In the genomic region with DNA sequence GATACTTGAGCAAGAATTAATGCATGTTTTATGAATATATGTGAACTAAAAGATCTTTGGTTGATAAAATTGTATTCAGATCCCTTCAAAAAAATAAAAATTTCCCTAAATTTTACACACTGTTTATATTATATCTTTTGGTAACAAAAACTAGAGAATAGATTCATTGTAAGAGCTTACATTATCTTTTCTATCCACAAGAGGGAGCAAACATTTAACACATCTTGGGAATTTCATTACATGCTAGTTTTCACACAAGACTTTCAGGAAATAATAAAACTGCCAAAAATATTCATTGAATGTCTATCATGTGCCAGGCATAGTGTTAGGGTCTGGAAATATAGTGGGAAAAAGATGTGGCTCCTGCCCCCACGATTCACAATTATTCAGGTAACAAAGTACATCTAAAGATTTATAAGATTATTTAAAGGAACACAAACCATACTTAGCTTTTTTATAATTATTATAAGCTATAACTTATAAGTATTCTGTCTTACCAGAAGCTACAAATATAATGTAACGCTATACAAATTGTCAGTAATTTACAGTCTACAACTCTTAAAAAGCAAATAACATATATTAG, we compare ENCODE assay signal across 8 cellular contexts. TPM values are rescaled to one million over a fixed set of nuclear protein-coding genes. Genes with fewer than 3 reads are reported as not detected.
DNase-seq lines count a peak whose midpoint lies in the region; ATAC-seq, FAIRE-seq and TF ChIP-seq lines count a peak whose summit lies in the region.

No MANE protein-coding gene starts in this region.

- TF ChIP-seq POLR2A in GM12878 (IDR thresholded peaks at IDR 0.05; ENCODE audit: low read depth, low read length): no peak
- no peak for TF ChIP-seq POLR2A in HepG2 (IDR thresholded peaks at IDR 0.05; ENCODE audit: insufficient read depth in 1 of 2, low read depth in 2 of 2, low read length in 2 of 2)

- peak; percentile 52 for TF ChIP-seq RAD21 in GM12878 (IDR thresholded peaks at IDR 0.05; ENCODE audit: insufficient read depth, low read depth, low read length)
- TF ChIP-seq RAD21 in HepG2 (CRISPR knock-in tag; IDR thresholded peaks at IDR 0.05): no peak

- H3K79me2 ChIP-seq in GM12878 (ENCODE audit: control insufficient read depth, insufficient read depth, low read length): peaks cover 17% of the 10 kb centered on the region
- H3K79me2 ChIP-seq in HepG2 (ENCODE audit: insufficient read depth, low read length): peaks cover 35% of the 10 kb centered on the region

- H4K20me1 ChIP-seq in GM12878 (ENCODE audit: control insufficient read depth, insufficient read depth) (no peaks in the 10 kb centered on the region), HepG2 (ENCODE audit: insufficient read depth, low read length) (no peaks in the 10 kb centered on the region)

- TF ChIP-seq EP300 in GM12878 (IDR thresholded peaks at IDR 0.05; ENCODE audit: borderline replicate concordance in 1 of 2, control insufficient read depth in 1 of 2, low read depth in 2 of 2, low read length in 2 of 2) (no peak), HepG2 (IDR thresholded peaks at IDR 0.05; ENCODE audit: low read depth in 2 of 2, low read length in 2 of 2) (no peak), HepG2 (CRISPR knock-in tag; IDR thresholded peaks at IDR 0.05; ENCODE audit: borderline replicate concordance) (no peak)

- peaks cover 11% of the 10 kb centered on the region for H3K36me3 Mint-ChIP-seq in activated CD4-positive, alpha-beta T cell treated with anti-CD3 and anti-CD28 coated beads for 36 hours (ENCODE audit: low read depth)

- H3K27me3 ChIP-seq in GM12878 (replicated peaks in 1 of 2; ENCODE audit: control insufficient read depth in 2 of 2, insufficient read depth in 2 of 2, low read length in 1 of 2) (no peaks in the 10 kb centered on the region), HepG2 (ENCODE audit: control insufficient read depth in 1 of 2, insufficient read depth in 2 of 2, low read length in 2 of 2) (no peaks in the 10 kb centered on the region)

- CTCF ChIA-PET in GM10248 (lab: Yijun Ruan, JAX): interaction anchor here (0.8 to 3.2 kb wide), 27 partner anchors 9 to 279 kb away, joined by 3 to 28 read pairs (median 5); partner anchors contain the start of genes CDKN2C and FAF1
- CTCF ChIA-PET in GM12878 (lab: Yijun Ruan, JAX): interaction anchor here (0.6 to 3.0 kb wide), 36 partner anchors 9 to 605 kb away, joined by 3 to 87 read pairs (median 4); partner anchors contain the start of gene CDKN2C
- CTCF ChIA-PET in HepG2 (lab: Yijun Ruan, JAX; ENCODE audit: low intra/inter-chr PET ratio, low total read pairs): interaction anchor here (0.8 to 2.7 kb wide), 7 partner anchors 39 to 260 kb away, joined by 3 to 21 read pairs (median 4); no protein-coding TSS in a partner anchor
- CTCF ChIA-PET in activated CD4-positive, alpha-beta T cell treated with anti-CD3 and anti-CD28 coated beads for 36 hours (lab: Charles Lee): interaction anchor here (0.7 to 3.1 kb wide), 24 partner anchors 9 to 323 kb away, joined by 3 to 23 read pairs (median 4); partner anchors contain the start of gene FAF1

- H3K27ac Mint-ChIP-seq in activated CD4-positive, alpha-beta T cell treated with anti-CD3 and anti-CD28 coated beads for 36 hours: no peak overlapping the region

- H3K36me3 ChIP-seq in GM12878 (ENCODE audit: control insufficient read depth in 2 of 2, insufficient read depth in 2 of 2, low read length in 1 of 2) (no peaks in the 10 kb centered on the region; a peak in 1 of 4 replicates), HepG2 (replicated peaks in 1 of 2; ENCODE audit: control insufficient read depth in 1 of 2, insufficient read depth in 2 of 2, low read length in 2 of 2) (no peaks in the 10 kb centered on the region; a peak in 1 of 5 replicates)

- ATAC-seq in GM12878 (no peak; the same call in 2 of the 3 replicates), HepG2 (no peak), HG03025 (IDR thresholded peaks at IDR 0.05; ENCODE audit: low FRiP score, unreplicated experiment) (no peak)
- no peak for ATAC-seq in activated CD4-positive, alpha-beta T cell treated with anti-CD3 and anti-CD28 coated beads for 36 hours

- RAD21 ChIA-PET in GM12878 (lab: Charles Lee; ENCODE audit: unreplicated experiment): interaction anchor here (0.9 to 2.4 kb wide), 5 partner anchors 56 to 262 kb away, joined by 3 to 33 read pairs (median 6); no protein-coding TSS in a partner anchor

- TF ChIP-seq CTCF in GM10248 (IDR thresholded peaks at IDR 0.05; ENCODE audit: control extremely low read depth, extremely low read depth, low read depth, missing control alignments) (peak; percentile 36), GM12878 (IDR thresholded peaks at IDR 0.05 in 2 of 3, conservative IDR thresholded peaks at IDR 0.05 in 1 of 3; ENCODE audit: control insufficient read depth in 2 of 3, extremely low read depth in 1 of 3, insufficient read depth in 1 of 3, low read depth in 3 of 3, low read length in 3 of 3) (peak; percentile 29 to 53 (median 45); a peak in 4 of 6 replicates), HepG2 (CRISPR knock-in tag; IDR thresholded peaks at IDR 0.05) (peak; percentile 38)

- no peak overlapping the region for H3K27ac ChIP-seq in GM12878 (ENCODE audit: control insufficient read depth, insufficient read depth)
- no peak overlapping the region for H3K27ac ChIP-seq in HepG2 (ENCODE audit: extremely low read length, insufficient read depth, low read length)

- no peak overlapping the region for H3K4me3 Mint-ChIP-seq in activated CD4-positive, alpha-beta T cell treated with anti-CD3 and anti-CD28 coated beads for 36 hours

- H2AFZ ChIP-seq in GM12878 (ENCODE audit: control insufficient read depth, low read depth, low read length) (no peak overlapping the region), HepG2 (ENCODE audit: low read length) (no peak overlapping the region)

- BruUV-seq in GM12878 (replicated peaks; lab: Mats Ljungman, UMichigan): no TSS peak
- no TSS peak for BruUV-seq in HepG2 (replicated peaks; lab: Mats Ljungman, UMichigan)

- FAIRE-seq in GM12878 (lab: Jason Lieb, UNC): no peak
- FAIRE-seq in HepG2 (lab: Jason Lieb, UNC): peak; percentile 72

- no peaks in the 10 kb centered on the region for H3K9me3 Mint-ChIP-seq in activated CD4-positive, alpha-beta T cell treated with anti-CD3 and anti-CD28 coated beads for 36 hours (ENCODE audit: low read depth)

- no peak for DNase-seq in GM10248 (ENCODE audit: extremely low spot score)
- peak; percentile 23 for DNase-seq in NCI-H1105 (lab: John Stamatoyannopoulos, UW)
- DNase-seq in GM12878 (ENCODE audit: low read depth, low spot score): no peak
- peak; percentile 47 for DNase-seq in HepG2 (ENCODE audit: low spot score)
- no peak for DNase-seq in activated CD4-positive, alpha-beta T cell treated with anti-CD3 and anti-CD28 coated beads for 36 hours
- no peak for DNase-seq in activated CD4-positive, CD25-positive, alpha-beta regulatory T cell (lab: John Stamatoyannopoulos, UW)
- no peak for DNase-seq in NCI-H226

- no peak overlapping the region for H3K9ac ChIP-seq in GM12878 (ENCODE audit: control insufficient read depth, insufficient read depth, low read length)
- H3K9ac ChIP-seq in HepG2 (ENCODE audit: insufficient read depth, low read depth, low read length): no peak overlapping the region

- no peaks in the 10 kb centered on the region; the same call in 1 of the 3 replicates for H3K9me3 ChIP-seq in GM12878 (replicated peaks; ENCODE audit: control insufficient read depth, insufficient read depth, low read length)
- no peaks in the 10 kb centered on the region for H3K9me3 ChIP-seq in HepG2 (ENCODE audit: low read length)

- WGBS in GM12878 (ENCODE audit: insufficient coverage, insufficient replicate concordance, low lambda C conversion rate, missing lambda C conversion rate): 32% methylated on average over 2 of the region's 2 CpGs
- WGBS in HepG2 (ENCODE audit: low lambda C conversion rate): 63% methylated on average over 2 of the region's 2 CpGs

- intact Hi-C loops in GM12878 (cut with micrococcal nuclease; ENCODE audit: unreplicated experiment): loop anchor here (5.0 kb wide), 1 partner anchor 258 kb away; no protein-coding TSS in a partner anchor
- intact Hi-C loops in HepG2 (cut with micrococcal nuclease; ENCODE audit: unreplicated experiment): loop anchor here (1.0 to 5.0 kb wide), 5 partner anchors 39 to 260 kb away; no protein-coding TSS in a partner anchor
- intact Hi-C loops in activated CD4-positive, alpha-beta T cell treated with anti-CD3 and anti-CD28 coated beads for 36 hours (cut with DNase I, micrococcal nuclease): loop anchor here (1.0 to 10.0 kb wide), 4 partner anchors 41 to 260 kb away; partner anchors contain the start of gene CDKN2C (in 1 of the 2)

- H3K27me3 Mint-ChIP-seq in activated CD4-positive, alpha-beta T cell treated with anti-CD3 and anti-CD28 coated beads for 36 hours: no peaks in the 10 kb centered on the region

- POLR2A ChIA-PET in GM10248 (lab: Yijun Ruan, JAX) (interaction anchor here (1.0 kb wide), 1 partner anchor 31 kb away, joined by 5 read pairs; no protein-coding TSS in a partner anchor), GM12878 (lab: Charles Lee) (interaction anchor here (0.5 kb wide), 1 partner anchor 526 kb away, joined by 3 read pairs; no protein-coding TSS in a partner anchor), HepG2 (lab: Yijun Ruan, JAX) (interaction anchor here (1.0 kb wide), 1 partner anchor 48 kb away, joined by 3 read pairs; no protein-coding TSS in a partner anchor)
- POLR2A ChIA-PET in activated CD4-positive, alpha-beta T cell treated with anti-CD3 and anti-CD28 coated beads for 36 hours (lab: Charles Lee): no interaction called here

- in situ Hi-C loops in GM12878 (cut with MboI): no loop called here
- in situ Hi-C loops in HepG2 (cut with HindIII; ENCODE audit: extremely low pct_ligation_motif_present, low pct_unique_long_range_greater_than_20kb): no loop called here

- H3K4me1 Mint-ChIP-seq in activated CD4-positive, alpha-beta T cell treated with anti-CD3 and anti-CD28 coated beads for 36 hours: peaks cover 37% of the 10 kb centered on the region

- H3K4me3 ChIP-seq in GM12878: no peak overlapping the region
- no peak overlapping the region for H3K4me3 ChIP-seq in HepG2 (replicated peaks in 1 of 3; ENCODE audit: insufficient read depth in 1 of 3, low read depth in 2 of 3, low read length in 3 of 3)

- H3K4me1 ChIP-seq in GM12878 (ENCODE audit: control insufficient read depth, insufficient read depth, low read length): peaks cover 3% of the 10 kb centered on the region
- peaks cover 18% of the 10 kb centered on the region for H3K4me1 ChIP-seq in HepG2 (ENCODE audit: insufficient read depth, low read length)

- SMC1A ChIA-PET in GM12878 (lab: Charles Lee; ENCODE audit: uncharacterized antibody, unreplicated experiment): interaction anchor here (0.6 to 2.9 kb wide), 18 partner anchors 8 to 500 kb away, joined by 3 to 44 read pairs (median 4); partner anchors contain the start of genes CDKN2C and FAF1

- no peak overlapping the region for H3K4me2 ChIP-seq in GM12878 (ENCODE audit: control insufficient read depth, insufficient read depth)
- H3K4me2 ChIP-seq in HepG2 (ENCODE audit: low read depth, low read length): no peak overlapping the region

RNA-seq across cellular contexts. Expression of gene FAF1, which starts 30.6 kb away (rescaled TPM):
- 115 and 130 TPM in 2 replicates for total RNA-seq in GM12878 (2013; cell fraction: nucleolus; rRNA removed)
- total RNA-seq in GM12878 (2014; rRNA removed) (22.8 and 34.3 TPM in 2 replicates), GM12878 (2014; rRNA removed; fragmentation: Illumina TruSeq; extraction: Trizol) (44.7 and 45.5 TPM in 2 replicates), GM12878 (2021) (53.4 and 54.5 TPM in 2 replicates), HepG2 (2016; rRNA removed; fragmentation: Illumina TruSeq; extraction: Trizol) (63.3 and 82.8 TPM in 2 replicates)
- 29.9 TPM for polyA plus RNA-seq in GM12878 (2011; ENCODE audit: low read depth)
- polyA plus RNA-seq in GM12878 (2011; rRNA removed) (33.0 and 37.9 TPM in 2 replicates), GM12878 (2014; fragmentation: Illumina TruSeq; extraction: Trizol) (53.6 and 63.4 TPM in 2 replicates), GM12878 (2014; fragmentation: Nextera tagmentation; extraction: Ambion mirVana) (10 to 100 TPM; 14.0 to 24.6 TPM), GM12878 (2014; rRNA removed) (16.0 and 18.6 TPM in 2 replicates), GM12878 (2016; fragmentation: Nextera tagmentation; extraction: Ambion mirVana) (10 to 100 TPM in 1 of 2 experiments, 1 to 10 TPM in 1; 8.6 to 11.5 TPM), HepG2 (2011; rRNA removed) (15.6 and 19.4 TPM in 2 replicates)
- polyA plus RNA-seq in GM12878 (2011; cell fraction: cytosol; rRNA removed): 14.3 and 20.9 TPM in 2 replicates
- 14.8 and 17.6 TPM in 2 replicates for polyA plus RNA-seq in GM12878 (2011; cell fraction: nucleus; rRNA removed)
- 48.1 and 55.4 TPM in 2 replicates for polyA plus RNA-seq in GM12878 (2012)
- polyA minus RNA-seq in GM12878 (2011; rRNA and poly(A)+ RNA removed): 46.6 and 70.7 TPM in 2 replicates
- 12.2 and 30.4 TPM in 2 replicates for polyA minus RNA-seq in GM12878 (2011; cell fraction: cytosol; rRNA and poly(A)+ RNA removed)
- 22.7 and 28.1 TPM in 2 replicates for polyA minus RNA-seq in GM12878 (2011; cell fraction: nucleus; rRNA and poly(A)+ RNA removed)
- 40.5 and 48.6 TPM in 2 replicates for total RNA-seq in HepG2 (2016; cell fraction: cytosol; rRNA removed; fragmentation: Illumina TruSeq; extraction: Trizol; ENCODE audit: low read depth)
- total RNA-seq in HepG2 (2016; cell fraction: insoluble cytoplasmic fraction; rRNA removed; fragmentation: Illumina TruSeq; extraction: Trizol): 63.0 and 76.3 TPM in 2 replicates
- 58.2 and 67.7 TPM in 2 replicates for total RNA-seq in HepG2 (2016; cell fraction: membrane; rRNA removed; fragmentation: Illumina TruSeq; extraction: Trizol)
- total RNA-seq in HepG2 (2016; cell fraction: nucleus; rRNA removed; fragmentation: Illumina TruSeq; extraction: Trizol): 57.2 and 61.7 TPM in 2 replicates
- polyA plus RNA-seq in HepG2 (2011; cell fraction: cytosol; rRNA removed): 8.4 and 15.7 TPM in 2 replicates
- 5.8 and 7.7 TPM in 2 replicates for polyA plus RNA-seq in HepG2 (2011; cell fraction: nucleus; rRNA removed)
- 38.8 and 46.7 TPM in 2 replicates for polyA plus RNA-seq in HepG2 (2012)
- 21.2 and 29.2 TPM in 2 replicates for polyA plus RNA-seq in HepG2 (2016; cell fraction: cytosol; fragmentation: Illumina TruSeq; extraction: Trizol; ENCODE audit: low read depth)
- polyA plus RNA-seq in HepG2 (2016; cell fraction: insoluble cytoplasmic fraction; fragmentation: Illumina TruSeq; extraction: Trizol; ENCODE audit: low read depth): 72.2 and 73.8 TPM in 2 replicates
- polyA plus RNA-seq in HepG2 (2016; cell fraction: membrane; fragmentation: Illumina TruSeq; extraction: Trizol; ENCODE audit: low read depth): 36.3 and 46.3 TPM in 2 replicates
- polyA plus RNA-seq in HepG2 (2016; cell fraction: nucleus; fragmentation: Illumina TruSeq; extraction: Trizol; ENCODE audit: insufficient read depth, low read depth): 32.7 and 33.6 TPM in 2 replicates
- polyA minus RNA-seq in HepG2 (2011; rRNA and poly(A)+ RNA removed; ENCODE audit: low replicate concordance): 14.1 and 57.5 TPM in 2 replicates
- polyA minus RNA-seq in HepG2 (2011; cell fraction: cytosol; rRNA and poly(A)+ RNA removed): 29.2 and 31.0 TPM in 2 replicates
- polyA minus RNA-seq in HepG2 (2011; cell fraction: nucleus; rRNA and poly(A)+ RNA removed): 53.7 and 80.9 TPM in 2 replicates
- 10 to 100 TPM; 64.5 to 73.1 TPM for total RNA-seq in activated CD4-positive, alpha-beta T cell treated with anti-CD3 and anti-CD28 coated beads for 36 hours

RNA-seq across cellular contexts. Expression of gene CDKN2C, which starts 40.6 kb away (rescaled TPM):
- total RNA-seq in GM12878 (2013; cell fraction: nucleolus; rRNA removed): 0.23 and 0.88 TPM in 2 replicates
- total RNA-seq in GM12878 (2014; rRNA removed): 8.2 and 8.8 TPM in 2 replicates
- 5.6 and 6.8 TPM in 2 replicates for total RNA-seq in GM12878 (2014; rRNA removed; fragmentation: Illumina TruSeq; extraction: Trizol)
- 7.2 and 8.5 TPM in 2 replicates for total RNA-seq in GM12878 (2021)
- polyA plus RNA-seq in GM12878 (2011; ENCODE audit: low read depth): 14.5 TPM
- polyA plus RNA-seq in GM12878 (2011; rRNA removed): 11.7 and 12.5 TPM in 2 replicates
- polyA plus RNA-seq in GM12878 (2011; cell fraction: cytosol; rRNA removed): 10.6 and 12.5 TPM in 2 replicates
- 6.3 and 8.3 TPM in 2 replicates for polyA plus RNA-seq in GM12878 (2011; cell fraction: nucleus; rRNA removed)
- polyA plus RNA-seq in GM12878 (2012): 23.3 and 24.0 TPM in 2 replicates
- polyA plus RNA-seq in GM12878 (2014; fragmentation: Illumina TruSeq; extraction: Trizol): 3.3 and 6.4 TPM in 2 replicates
- polyA plus RNA-seq in GM12878 (2014; fragmentation: Nextera tagmentation; extraction: Ambion mirVana): 1 to 10 TPM; 3.3 to 3.6 TPM
- polyA plus RNA-seq in GM12878 (2014; rRNA removed): 8.2 and 8.6 TPM in 2 replicates
- 1 to 10 TPM; 4.1 to 4.5 TPM for polyA plus RNA-seq in GM12878 (2016; fragmentation: Nextera tagmentation; extraction: Ambion mirVana)
- 7.4 and 8.3 TPM in 2 replicates for polyA minus RNA-seq in GM12878 (2011; rRNA and poly(A)+ RNA removed)
- 4.1 and 6.8 TPM in 2 replicates for polyA minus RNA-seq in GM12878 (2011; cell fraction: cytosol; rRNA and poly(A)+ RNA removed)
- 8.5 and 9.9 TPM in 2 replicates for polyA minus RNA-seq in GM12878 (2011; cell fraction: nucleus; rRNA and poly(A)+ RNA removed)
- 13.7 and 14.0 TPM in 2 replicates for total RNA-seq in HepG2 (2016; rRNA removed; fragmentation: Illumina TruSeq; extraction: Trizol)
- total RNA-seq in HepG2 (2016; cell fraction: cytosol; rRNA removed; fragmentation: Illumina TruSeq; extraction: Trizol; ENCODE audit: low read depth): 4.5 and 4.8 TPM in 2 replicates
- 12.6 and 14.5 TPM in 2 replicates for total RNA-seq in HepG2 (2016; cell fraction: insoluble cytoplasmic fraction; rRNA removed; fragmentation: Illumina TruSeq; extraction: Trizol)
- total RNA-seq in HepG2 (2016; cell fraction: membrane; rRNA removed; fragmentation: Illumina TruSeq; extraction: Trizol): 8.9 and 9.6 TPM in 2 replicates
- total RNA-seq in HepG2 (2016; cell fraction: nucleus; rRNA removed; fragmentation: Illumina TruSeq; extraction: Trizol): 8.9 and 10.3 TPM in 2 replicates
- polyA plus RNA-seq in HepG2 (2011; rRNA removed): 5.1 and 7.8 TPM in 2 replicates
- polyA plus RNA-seq in HepG2 (2011; cell fraction: cytosol; rRNA removed): 7.3 and 7.5 TPM in 2 replicates
- polyA plus RNA-seq in HepG2 (2011; cell fraction: nucleus; rRNA removed): 2.3 and 4.0 TPM in 2 replicates
- polyA plus RNA-seq in HepG2 (2012): 4.7 and 10.1 TPM in 2 replicates
- 3.9 and 4.1 TPM in 2 replicates for polyA plus RNA-seq in HepG2 (2016; cell fraction: cytosol; fragmentation: Illumina TruSeq; extraction: Trizol; ENCODE audit: low read depth)
- 21.4 and 22.7 TPM in 2 replicates for polyA plus RNA-seq in HepG2 (2016; cell fraction: insoluble cytoplasmic fraction; fragmentation: Illumina TruSeq; extraction: Trizol; ENCODE audit: low read depth)
- polyA plus RNA-seq in HepG2 (2016; cell fraction: membrane; fragmentation: Illumina TruSeq; extraction: Trizol; ENCODE audit: low read depth): 9.0 and 9.1 TPM in 2 replicates
- polyA plus RNA-seq in HepG2 (2016; cell fraction: nucleus; fragmentation: Illumina TruSeq; extraction: Trizol; ENCODE audit: insufficient read depth, low read depth): 13.7 and 14.7 TPM in 2 replicates
- polyA minus RNA-seq in HepG2 (2011; rRNA and poly(A)+ RNA removed; ENCODE audit: low replicate concordance): 5.8 and 52.1 TPM in 2 replicates
- 4.9 and 5.0 TPM in 2 replicates for polyA minus RNA-seq in HepG2 (2011; cell fraction: cytosol; rRNA and poly(A)+ RNA removed)
- 3.1 and 7.9 TPM in 2 replicates for polyA minus RNA-seq in HepG2 (2011; cell fraction: nucleus; rRNA and poly(A)+ RNA removed)
- 10 to 100 TPM in 1 of 2 experiments, 1 to 10 TPM in 1; 9.2 to 12.0 TPM for total RNA-seq in activated CD4-positive, alpha-beta T cell treated with anti-CD3 and anti-CD28 coated beads for 36 hours

Comparison
In these comparisons a context has a peak if more than half of its experiments do, and no peak if none do; other contexts are left out.
1. DNase-seq: peak in NCI-H1105 (single experiment) and HepG2 (single experiment); none in GM10248 (single experiment), GM12878 (single experiment), activated CD4-positive, alpha-beta T cell treated with anti-CD3 and anti-CD28 coated beads for 36 hours (single experiment), activated CD4-positive, CD25-positive, alpha-beta regulatory T cell (0 of 4) and NCI-H226 (single experiment).
2. Peak in every context shown above with its lines, with median percentiles within 50 percentile points of each other: CTCF ChIP-seq.